ENCODE assay signal across 9 cellular contexts in genomic region chr3:51966486-51966885, GRCh38. TPM values are rescaled to one million over a fixed set of nuclear protein-coding genes. Genes with fewer than 3 reads are reported as not detected.
A peak's percentile ranks its signal among the peaks of the same experiment; 100 is the strongest.
DNase-seq lines count a peak whose midpoint lies in the region; ATAC-seq and TF ChIP-seq lines count a peak whose summit lies in the region.
"Had no signal": no experiment of that assay in that cellular context is flagged by ENCODE, and none has a peak within 500 bp of the region (broad histone marks: within the 10 kb centered on the region; RNA-seq: fewer than 3 reads in every experiment).

No MANE protein-coding gene starts in this region.

- BruUV-seq in mammary epithelial cell (replicated peaks; lab: Mats Ljungman, UMichigan): no TSS peak

- H3K4me2 ChIP-seq in mammary epithelial cell (ENCODE audit: insufficient read depth, low read depth, low read length): peak overlapping the region; percentile 97

- in situ Hi-C loops in mammary epithelial cell (cut with MboI; ENCODE audit: low sequenced_read_pairs in 2 of 2): no loop called here

- peaks cover 14% of the 10 kb centered on the region for H3K79me2 ChIP-seq in mammary epithelial cell (ENCODE audit: insufficient read depth, low read length)

- TF ChIP-seq CTCF in mammary epithelial cell (conservative IDR thresholded peaks at IDR 0.05 in 1 of 2, IDR thresholded peaks at IDR 0.05 in 1 of 2; ENCODE audit: extremely low read depth in 1 of 2, insufficient read depth in 1 of 2, low read depth in 1 of 2, low read length in 2 of 2) (no peak), uterus (IDR thresholded peaks at IDR 0.05) (no peak)

- no peak for TF ChIP-seq POLR2A in uterus (IDR thresholded peaks at IDR 0.05)

- no peaks in the 10 kb centered on the region for H3K36me3 Mint-ChIP-seq in activated naive CD4-positive, alpha-beta T cell treated with anti-CD3 and anti-CD28 coated beads, Interleukin-2, amount 10 ng/mL, durations not matched to agents 7 days and 5 days

- intact Hi-C loops in mammary epithelial cell (cut with micrococcal nuclease): no loop called here
- intact Hi-C loops in uterus (cut with DNase I; ENCODE audit: low total_unique reads): no loop called here

- H3K9me3 ChIP-seq in mammary epithelial cell (replicated peaks; ENCODE audit: insufficient read depth, low read length) (no peaks in the 10 kb centered on the region), uterus (no peaks in the 10 kb centered on the region)

- DNase-seq in activated naive CD4-positive, alpha-beta T cell treated with anti-CD3 and anti-CD28 coated beads, Interleukin-2, amount 10 ng/mL, durations not matched to agents 7 days and 5 days: no peak
- no peak for DNase-seq in activated naive CD4-positive, alpha-beta T cell (lab: John Stamatoyannopoulos, UW)
- DNase-seq in mammary epithelial cell: no peak
- peak; percentile 51 for DNase-seq in midbrain (lab: John Stamatoyannopoulos, UW)
- DNase-seq in uterus: no peak
- DNase-seq in MV-4-11 (lab: John Stamatoyannopoulos, UW): no peak

- H3K27ac ChIP-seq in mammary epithelial cell (ENCODE audit: insufficient read depth, low read depth, low read length): no peak overlapping the region
- H3K27ac ChIP-seq in uterus: peak overlapping the region; percentile 89 to 94

- H3K4me3 Mint-ChIP-seq in activated naive CD4-positive, alpha-beta T cell treated with anti-CD3 and anti-CD28 coated beads, Interleukin-2, amount 10 ng/mL, durations not matched to agents 7 days and 5 days: peak overlapping the region; percentile 82

- no peaks in the 10 kb centered on the region for H4K20me1 ChIP-seq in mammary epithelial cell (ENCODE audit: insufficient read depth, low read length)

- peak overlapping the region; percentile 73 for H3K27ac Mint-ChIP-seq in activated naive CD4-positive, alpha-beta T cell treated with anti-CD3 and anti-CD28 coated beads, Interleukin-2, amount 10 ng/mL, durations not matched to agents 7 days and 5 days

- no peaks in the 10 kb centered on the region for H3K9me3 Mint-ChIP-seq in activated naive CD4-positive, alpha-beta T cell treated with anti-CD3 and anti-CD28 coated beads, Interleukin-2, amount 10 ng/mL, durations not matched to agents 7 days and 5 days

- 64% methylated on average over 2 of the region's 5 CpGs for WGBS in mammary epithelial cell (ENCODE audit: low coverage, missing lambda C conversion rate)

- CTCF ChIA-PET in activated naive CD4-positive, alpha-beta T cell treated with anti-CD3 and anti-CD28 coated beads, Interleukin-2, amount 10 ng/mL, durations not matched to agents 7 days and 5 days (lab: Charles Lee): interaction anchor here (1.6 to 2.7 kb wide), 2 partner anchors 8 to 9 kb away, joined by 3 to 12 read pairs; partner anchors contain the start of genes ABHD14A and ABHD14B
- CTCF ChIA-PET in mammary epithelial cell (lab: Charles Lee; ENCODE audit: low non-redundant PET): no interaction called here

- peak overlapping the region; percentile 44 to 83 (median 75) for H3K4me3 ChIP-seq in mammary epithelial cell (replicated peaks in 1 of 3; ENCODE audit: insufficient read depth in 1 of 3, low read depth in 2 of 3, low read length in 3 of 3)
- H3K4me3 ChIP-seq in uterus: peak overlapping the region; percentile 46 to 80

- H3K4me1 ChIP-seq in mammary epithelial cell (ENCODE audit: insufficient read depth, low read length) (peaks cover 19% of the 10 kb centered on the region), uterus (peaks cover 0 to 15% of the 10 kb centered on the region in 2 donors)

- H3K9ac ChIP-seq in mammary epithelial cell (ENCODE audit: insufficient read depth, low read length): no peak overlapping the region

- dilution Hi-C loops in mammary epithelial cell (cut with HindIII; ENCODE audit: low sequenced_read_pairs): loop anchor here (10.0 kb wide), 2 partner anchors 178 to 232 kb away; no protein-coding TSS in a partner anchor

- peaks cover 50% of the 10 kb centered on the region for H3K27me3 Mint-ChIP-seq in activated naive CD4-positive, alpha-beta T cell treated with anti-CD3 and anti-CD28 coated beads, Interleukin-2, amount 10 ng/mL, durations not matched to agents 7 days and 5 days

- ATAC-seq in GM19035 (IDR thresholded peaks at IDR 0.05; ENCODE audit: unreplicated experiment) (no peak), GM18511 (IDR thresholded peaks at IDR 0.05; ENCODE audit: unreplicated experiment) (no peak)

- H2AFZ ChIP-seq in mammary epithelial cell (ENCODE audit: low read depth, low read length): peak overlapping the region; percentile 66

- H3K27me3 ChIP-seq in mammary epithelial cell (ENCODE audit: insufficient read depth, low read length) (no peaks in the 10 kb centered on the region), uterus (no peaks in the 10 kb centered on the region)

- H3K4me1 Mint-ChIP-seq in activated naive CD4-positive, alpha-beta T cell treated with anti-CD3 and anti-CD28 coated beads, Interleukin-2, amount 10 ng/mL, durations not matched to agents 7 days and 5 days: peaks cover 20% of the 10 kb centered on the region

- H3K36me3 ChIP-seq in mammary epithelial cell (ENCODE audit: insufficient read depth, low read length) (no peaks in the 10 kb centered on the region), uterus (no peaks in the 10 kb centered on the region)

RNA-seq across cellular contexts. Expression of gene PCBP4, which starts 0.8 kb away (rescaled TPM):
- total RNA-seq in mammary epithelial cell (10 to 100 TPM; 51.0 to 61.1 TPM), uterus (100 to 1,000 TPM in 2 of 4 donors, 10 to 100 TPM in 2; 39.7 to 261 (median 159) TPM)
- 65.6 TPM for polyA plus RNA-seq in mammary epithelial cell
- polyA minus RNA-seq in mammary epithelial cell: 52.8 TPM

RNA-seq across cellular contexts. Expression of gene ABHD14B, which starts 7.4 kb away (rescaled TPM):
- 10 to 100 TPM; 20.5 to 24.9 TPM for total RNA-seq in mammary epithelial cell
- polyA plus RNA-seq in mammary epithelial cell: 34.8 TPM
- 29.5 TPM for polyA minus RNA-seq in mammary epithelial cell
- total RNA-seq in uterus: 10 to 100 TPM; 15.6 to 52.4 (median 39.6) TPM

RNA-seq across cellular contexts. Expression of gene ABHD14A, which starts 8.4 kb away (rescaled TPM):
- total RNA-seq in mammary epithelial cell (10 to 100 TPM in 1 of 2 donors, 1 to 10 TPM in 1; 9.7 to 10.0 TPM), uterus (10 to 100 TPM in 2 of 4 donors, 1 to 10 TPM in 2; 1.8 to 16.6 (median 10.5) TPM)
- polyA plus RNA-seq in mammary epithelial cell: 15.4 TPM
- 3.2 TPM for polyA minus RNA-seq in mammary epithelial cell

RNA-seq across cellular contexts. Expression of gene GPR62, which starts 11.3 kb away (rescaled TPM):
- total RNA-seq in mammary epithelial cell (under 1 TPM in 1 of 2 donors, not detected in 1; 0.14 TPM), uterus (1 to 10 TPM in 1 of 4 donors, under 1 TPM in 2, not detected in 1; 0.28 to 8.2 (median 0.34) TPM)
- polyA plus RNA-seq in mammary epithelial cell: not detected
- polyA minus RNA-seq in mammary epithelial cell: not detected
- total RNA-seq: OCI-LY7 had no signal

RNA-seq across cellular contexts. Expression of gene ACY1, which starts 16.8 kb away (rescaled TPM):
- total RNA-seq in mammary epithelial cell (100 to 1,000 TPM in 1 of 2 donors, 10 to 100 TPM in 1; 90.5 to 107 TPM), uterus (10 to 100 TPM in 2 of 4 donors, 1 to 10 TPM in 1, not detected in 1; 1.3 to 19.0 (median 12.4) TPM)
- 129 TPM for polyA plus RNA-seq in mammary epithelial cell
- 147 TPM for polyA minus RNA-seq in mammary epithelial cell
